In genomic region chr17:4573682-4574081, GRCh38 we compare ENCODE assay signal across 9 cellular contexts. TPM values are rescaled to one million over a fixed set of nuclear protein-coding genes. Genes with fewer than 3 reads are reported as not detected.
DNase-seq lines count a peak whose midpoint lies in the region; ATAC-seq and TF ChIP-seq lines count a peak whose summit lies in the region.
"Had no signal": no experiment of that assay in that cellular context is flagged by ENCODE, and none has a peak within 500 bp of the region (broad histone marks: within the 10 kb centered on the region; RNA-seq: fewer than 3 reads in every experiment).

No MANE protein-coding gene starts in this region.

- peak overlapping the region; percentile 31 to 58 for H3K4me3 Mint-ChIP-seq in activated T-cell treated with anti-CD3 and anti-CD28 coated beads, Interleukin-2, amount 50 U/mL, for 72 hours
- H3K4me3 Mint-ChIP-seq in endodermal cell: no peak overlapping the region

- H3K27ac ChIP-seq in lower lobe of right lung (no peak overlapping the region), endodermal cell (ENCODE audit: low read depth, low read length) (no peak overlapping the region)

- H3K9ac ChIP-seq in endodermal cell (ENCODE audit: extremely low read depth, low read length, poor library complexity, severe bottlenecking): no peak overlapping the region

- 57 to 84% methylated on average over 3 to 7 of the region's 7 CpGs for WGBS in endodermal cell (ENCODE audit: insufficient coverage in 1 of 2, insufficient read length in 1 of 2), 2 experiments

- peaks cover 4% of the 10 kb centered on the region for H3K4me1 ChIP-seq in lower lobe of right lung
- peaks cover 9% of the 10 kb centered on the region for H3K4me1 ChIP-seq in endodermal cell (ENCODE audit: control insufficient read depth, insufficient read depth, low read length)

- no peaks in the 10 kb centered on the region for H3K36me3 Mint-ChIP-seq in activated T-cell treated with anti-CD3 and anti-CD28 coated beads, Interleukin-2, amount 50 U/mL, for 72 hours (ENCODE audit: insufficient read depth in 2 of 2)
- no peaks in the 10 kb centered on the region for H3K36me3 Mint-ChIP-seq in endodermal cell (ENCODE audit: low read depth)

- no peak overlapping the region for H3K4me3 ChIP-seq in lower lobe of right lung
- no peak overlapping the region for H3K4me3 ChIP-seq in endodermal cell (ENCODE audit: low read length)

- no peaks in the 10 kb centered on the region for H3K9me3 Mint-ChIP-seq in activated T-cell treated with anti-CD3 and anti-CD28 coated beads, Interleukin-2, amount 50 U/mL, for 72 hours
- peaks cover 5% of the 10 kb centered on the region for H3K9me3 Mint-ChIP-seq in endodermal cell

- H3K36me3 ChIP-seq in lower lobe of right lung: no peaks in the 10 kb centered on the region
- H3K36me3 ChIP-seq in endodermal cell (ENCODE audit: control insufficient read depth, insufficient read depth, low read length): no peaks in the 10 kb centered on the region

- H3K27me3 ChIP-seq in lower lobe of right lung (ENCODE audit: low read depth) (peaks cover 5% of the 10 kb centered on the region), endodermal cell (ENCODE audit: control insufficient read depth, insufficient read depth, low read length, poor library complexity, severe bottlenecking) (no peaks in the 10 kb centered on the region)

- TF ChIP-seq CTCF in lower lobe of right lung (IDR thresholded peaks at IDR 0.05): no peak
- no peak for TF ChIP-seq CTCF in endodermal cell (conservative IDR thresholded peaks at IDR 0.05)

- intact Hi-C loops in lower lobe of right lung (cut with DNase I): no loop called here

- peak overlapping the region; percentile 43 for H3K27ac Mint-ChIP-seq in activated T-cell treated with anti-CD3 and anti-CD28 coated beads, Interleukin-2, amount 50 U/mL, for 72 hours
- no peak overlapping the region for H3K27ac Mint-ChIP-seq in endodermal cell

- DNase-seq in RPMI7951 (ENCODE audit: low read depth) (peak; percentile 41), lower lobe of right lung (no peak), NCI-H82 treated with DMSO at 0.1 percent for 48 hours (lab: John Stamatoyannopoulos, UW; ENCODE audit: unreplicated experiment) (no peak), endodermal cell (no peak)
- DNase-seq in activated T-cell treated with anti-CD3 and anti-CD28 coated beads, Interleukin-2, amount 50 U/mL, for 72 hours: peak; percentile 82 to 89
- DNase-seq in stimulated activated CD8-positive, alpha-beta memory T cell treated with anti-CD3 and anti-CD28 coated beads, Interleukin-15, amount 100 ng/mL, for 48 hours (ENCODE audit: low read depth in 2 of 2): peak; percentile 62 to 70

- peaks cover 14% of the 10 kb centered on the region for H3K27me3 Mint-ChIP-seq in activated T-cell treated with anti-CD3 and anti-CD28 coated beads, Interleukin-2, amount 50 U/mL, for 72 hours (ENCODE audit: low read depth)
- peaks cover 5% of the 10 kb centered on the region for H3K27me3 Mint-ChIP-seq in endodermal cell (ENCODE audit: insufficient read depth)

- H3K4me1 Mint-ChIP-seq in activated T-cell treated with anti-CD3 and anti-CD28 coated beads, Interleukin-2, amount 50 U/mL, for 72 hours (ENCODE audit: low read depth): peaks cover 18% of the 10 kb centered on the region
- H3K4me1 Mint-ChIP-seq in endodermal cell: peaks cover 7% of the 10 kb centered on the region

- no peaks in the 10 kb centered on the region for H3K9me3 ChIP-seq in lower lobe of right lung
- H3K9me3 ChIP-seq in endodermal cell (ENCODE audit: control insufficient read depth, low read length): no peaks in the 10 kb centered on the region

- peak; percentile 99 for ATAC-seq in activated T-cell treated with anti-CD3 and anti-CD28 coated beads, Interleukin-2, amount 50 U/mL, for 72 hours (replicated peaks in 1 of 2)
- ATAC-seq in lower lobe of right lung (peak; percentile 52 to 57), GM19351 (IDR thresholded peaks at IDR 0.05; ENCODE audit: unreplicated experiment) (no peak), HG03039 (IDR thresholded peaks at IDR 0.05; ENCODE audit: unreplicated experiment) (no peak)

RNA-seq across cellular contexts. Expression of gene SMTNL2, which starts 10.6 kb away (rescaled TPM):
- total RNA-seq in RPMI7951 (2014; rRNA removed; shearing (Covaris generic)): not detected in 2 replicates
- total RNA-seq in activated T-cell treated with anti-CD3 and anti-CD28 coated beads, Interleukin-2, amount 50 U/mL, for 72 hours: not detected
- total RNA-seq in lower lobe of right lung (6.4 TPM), endodermal cell (under 1 TPM; 0.51 to 0.79 TPM)
- polyA plus RNA-seq in endodermal cell (2013, experiment 1 of 2): 2.5 TPM
- 3.0 TPM for polyA plus RNA-seq in endodermal cell (2013, experiment 2 of 2)
- total RNA-seq: T-helper 2 cell treated with Interferon-gamma antibody and Interleukin-4, amounts not matched to agents 100 ng/mL and 5 ng/mL, for 36 hours had no signal

RNA-seq across cellular contexts. Expression of gene GGT6, which starts 13.3 kb away (rescaled TPM):
- total RNA-seq in RPMI7951 (2014; rRNA removed; shearing (Covaris generic)): not detected in 2 replicates
- total RNA-seq in activated T-cell treated with anti-CD3 and anti-CD28 coated beads, Interleukin-2, amount 50 U/mL, for 72 hours: not detected
- 3.7 TPM for total RNA-seq in lower lobe of right lung
- not detected for total RNA-seq in endodermal cell
- not detected for polyA plus RNA-seq in endodermal cell (2013, experiment 1 of 2)
- not detected for polyA plus RNA-seq in endodermal cell (2013, experiment 2 of 2)
- total RNA-seq: T-helper 2 cell treated with Interferon-gamma antibody and Interleukin-4, amounts not matched to agents 100 ng/mL and 5 ng/mL, for 36 hours had no signal

RNA-seq across cellular contexts. Expression of gene MYBBP1A, which starts 18.5 kb away (rescaled TPM):
- total RNA-seq in RPMI7951 (2014; rRNA removed; shearing (Covaris generic)): 25.3 and 28.1 TPM in 2 replicates
- total RNA-seq in activated T-cell treated with anti-CD3 and anti-CD28 coated beads, Interleukin-2, amount 50 U/mL, for 72 hours: 10 to 100 TPM; 44.5 to 55.7 TPM
- total RNA-seq in lower lobe of right lung (38.8 TPM), endodermal cell (10 to 100 TPM; 55.6 to 70.9 TPM)
- polyA plus RNA-seq in endodermal cell (2013, experiment 1 of 2): 31.3 TPM
- polyA plus RNA-seq in endodermal cell (2013, experiment 2 of 2): 24.9 TPM

Comparison
In these comparisons a context has a peak if more than half of its experiments do, and no peak if none do; other contexts are left out.
1. DNase-seq: peak in RPMI7951 (single experiment), activated T-cell treated with anti-CD3 and anti-CD28 coated beads, Interleukin-2, amount 50 U/mL, for 72 hours (2 of 2) and stimulated activated CD8-positive, alpha-beta memory T cell treated with anti-CD3 and anti-CD28 coated beads, Interleukin-15, amount 100 ng/mL, for 48 hours (2 of 2); none in lower lobe of right lung (single experiment), NCI-H82 treated with DMSO at 0.1 percent for 48 hours (single experiment) and endodermal cell (single experiment).
2. ATAC-seq: peak in activated T-cell treated with anti-CD3 and anti-CD28 coated beads, Interleukin-2, amount 50 U/mL, for 72 hours (2 of 2) and lower lobe of right lung (2 of 2); none in GM19351 (single experiment) and HG03039 (single experiment).